ENCODE assay signal across 8 cellular contexts in genomic region chr17:41647940-41648410, GRCh38. TPM values are rescaled to one million over a fixed set of nuclear protein-coding genes. Genes with fewer than 3 reads are reported as not detected.
DNase-seq lines count a peak whose midpoint lies in the region; ATAC-seq and TF ChIP-seq lines count a peak whose summit lies in the region.

No MANE protein-coding gene starts in this region.

- H3K27me3 ChIP-seq in CD4-positive, alpha-beta memory T cell (ENCODE audit: insufficient read depth, low read length) = no peaks in the 10 kb centered on the region
- H3K27me3 ChIP-seq in right lobe of liver = no peaks in the 10 kb centered on the region

- H3K9me3 ChIP-seq in CD4-positive, alpha-beta memory T cell (ENCODE audit: control insufficient read depth in 1 of 2, low read length in 2 of 2) = no peaks in the 10 kb centered on the region
- H3K9me3 ChIP-seq in right lobe of liver = no peaks in the 10 kb centered on the region

- TF ChIP-seq POLR2A in right lobe of liver (IDR thresholded peaks at IDR 0.05) = no peak

- CTCF ChIA-PET in CD4-positive, alpha-beta memory T cell (lab: Charles Lee; ENCODE audit: partially characterized antibody) = interaction anchor here (1.0 to 11.5 kb wide), 41 partner anchors 8 to 1430 kb away, joined by 3 to 394 read pairs (median 5); partner anchors contain the start of gene KRT20
- CTCF ChIA-PET in activated CD4-positive, alpha-beta memory T cell treated with anti-CD3 and anti-CD28 coated beads for 36 hours (lab: Charles Lee) = interaction anchor here (0.6 to 13.0 kb wide), 52 partner anchors 8 to 1094 kb away, joined by 3 to 450 read pairs (median 4); partner anchors contain the start of genes EIF1 and KRT9

- H3K4me3 ChIP-seq in CD4-positive, alpha-beta memory T cell (ENCODE audit: low read length in 2 of 2) = peak overlapping the region; percentile 50 to 76
- peak overlapping the region in 2 of 3 donors; percentile 34 to 38 for H3K4me3 ChIP-seq in right lobe of liver

- no peaks in the 10 kb centered on the region for H3K36me3 ChIP-seq in CD4-positive, alpha-beta memory T cell (ENCODE audit: insufficient read depth, low read length)
- no peaks in the 10 kb centered on the region for H3K36me3 ChIP-seq in right lobe of liver

- H3K36me3 Mint-ChIP-seq in CD4-positive, alpha-beta memory T cell = no peaks in the 10 kb centered on the region
- no peaks in the 10 kb centered on the region for H3K36me3 Mint-ChIP-seq in HFFc6 (ENCODE audit: low read depth)
- no peaks in the 10 kb centered on the region for H3K36me3 Mint-ChIP-seq in activated CD4-positive, alpha-beta memory T cell treated with anti-CD3 and anti-CD28 coated beads for 36 hours

- peak overlapping the region; percentile 74 to 91 (median 82) for H3K4me3 Mint-ChIP-seq in CD4-positive, alpha-beta memory T cell
- peak overlapping the region; percentile 80 for H3K4me3 Mint-ChIP-seq in HFFc6
- H3K4me3 Mint-ChIP-seq in activated CD4-positive, alpha-beta memory T cell treated with anti-CD3 and anti-CD28 coated beads for 36 hours = peak overlapping the region; percentile 42

- TF ChIP-seq CTCF in HFFc6 (IDR thresholded peaks at IDR 0.05) (peak; percentile 93), right lobe of liver (IDR thresholded peaks at IDR 0.05) (peak; percentile 95 to 98 (median 96))

- DNase-seq in CD4-positive, alpha-beta memory T cell = peak; percentile 76 to 84 (median 78)
- DNase-seq in HFFc6 = peak; percentile 57
- peak; percentile 64 for DNase-seq in NCI-H526 treated with DMSO at 0.1 percent for 48 hours (lab: John Stamatoyannopoulos, UW)
- peak; percentile 91 for DNase-seq in activated CD4-positive, alpha-beta memory T cell treated with anti-CD3 and anti-CD28 coated beads for 36 hours
- peak; percentile 99 for DNase-seq in ecto neural progenitor cell (ENCODE audit: low spot score)
- DNase-seq in right lobe of liver = peak; percentile 88
- peak; percentile 91 for DNase-seq in stimulated activated CD4-positive, alpha-beta T cell treated with anti-CD3 and anti-CD28 coated beads, Interleukin-4, amount 100 ng/mL, for 24 hours

- H3K27me3 Mint-ChIP-seq in CD4-positive, alpha-beta memory T cell = peaks cover 0 to 2% of the 10 kb centered on the region in 2 donors
- H3K27me3 Mint-ChIP-seq in HFFc6 (ENCODE audit: insufficient read depth) = no peaks in the 10 kb centered on the region; the same call in none of the 2 replicates
- no peaks in the 10 kb centered on the region for H3K27me3 Mint-ChIP-seq in activated CD4-positive, alpha-beta memory T cell treated with anti-CD3 and anti-CD28 coated beads for 36 hours

- H3K9me3 Mint-ChIP-seq in CD4-positive, alpha-beta memory T cell = peaks cover 0 to 1% (median 0%) of the 10 kb centered on the region in 8 donors
- H3K9me3 Mint-ChIP-seq in HFFc6 = no peaks in the 10 kb centered on the region
- H3K9me3 Mint-ChIP-seq in activated CD4-positive, alpha-beta memory T cell treated with anti-CD3 and anti-CD28 coated beads for 36 hours = no peaks in the 10 kb centered on the region

- ATAC-seq in right lobe of liver = peak; percentile 80 to 91 (median 88)
- no peak for ATAC-seq in HG03354 (IDR thresholded peaks at IDR 0.05; ENCODE audit: poor library complexity, severe bottlenecking, unreplicated experiment)

- peaks cover 2 to 11% (median 8%) of the 10 kb centered on the region in 4 donors for H3K4me1 Mint-ChIP-seq in CD4-positive, alpha-beta memory T cell
- peaks cover 24% of the 10 kb centered on the region for H3K4me1 Mint-ChIP-seq in HFFc6 (ENCODE audit: low read depth)
- peaks cover 11% of the 10 kb centered on the region for H3K4me1 Mint-ChIP-seq in activated CD4-positive, alpha-beta memory T cell treated with anti-CD3 and anti-CD28 coated beads for 36 hours (ENCODE audit: low read depth)

- intact Hi-C loops in CD4-positive, alpha-beta memory T cell (cut with micrococcal nuclease) = loop anchor here (1.0 to 5.0 kb wide), 6 partner anchors 14 to 845 kb away; no protein-coding TSS in a partner anchor
- intact Hi-C loops in activated CD4-positive, alpha-beta memory T cell treated with anti-CD3 and anti-CD28 coated beads for 36 hours (cut with micrococcal nuclease) = loop anchor here (1.0 to 5.0 kb wide), 6 partner anchors 14 to 846 kb away; no protein-coding TSS in a partner anchor
- intact Hi-C loops in right lobe of liver (cut with DNase I) = no loop called here

- POLR2A ChIA-PET in CD4-positive, alpha-beta memory T cell (lab: Charles Lee; ENCODE audit: partially characterized antibody) = interaction anchor here (0.8 to 3.1 kb wide), 9 partner anchors 16 to 829 kb away, joined by 3 to 49 read pairs (median 5); partner anchors contain the start of gene EIF1
- POLR2A ChIA-PET in activated CD4-positive, alpha-beta memory T cell treated with anti-CD3 and anti-CD28 coated beads for 36 hours (lab: Charles Lee) = interaction anchor here (0.7 to 1.0 kb wide), 2 partner anchors 16 to 99 kb away, joined by 3 read pairs; no protein-coding TSS in a partner anchor

- WGBS in right lobe of liver (ENCODE audit: insufficient coverage, low coverage, low lambda C conversion rate, missing lambda C conversion rate) = 8% methylated on average over 7 of the region's 22 CpGs

- H3K27ac ChIP-seq in CD4-positive, alpha-beta memory T cell (ENCODE audit: low read depth, low read length) = peak overlapping the region; percentile 49
- no peak overlapping the region for H3K27ac ChIP-seq in right lobe of liver

- H3K27ac Mint-ChIP-seq in CD4-positive, alpha-beta memory T cell = peak overlapping the region in 5 of 7 donors; percentile 48 to 90 (median 74)
- H3K27ac Mint-ChIP-seq in HFFc6 = peak overlapping the region; percentile 81; the same call in 1 of the 2 replicates
- H3K27ac Mint-ChIP-seq in activated CD4-positive, alpha-beta memory T cell treated with anti-CD3 and anti-CD28 coated beads for 36 hours = no peak overlapping the region

- H3K4me1 ChIP-seq in CD4-positive, alpha-beta memory T cell (ENCODE audit: insufficient read depth, low read length) = peaks cover 13% of the 10 kb centered on the region
- H3K4me1 ChIP-seq in right lobe of liver = peaks cover 0 to 12% (median 4%) of the 10 kb centered on the region in 4 donors

RNA-seq across cellular contexts. Expression of gene KRT17, which starts 23.6 kb away (rescaled TPM):
- not detected for total RNA-seq in CD4-positive, alpha-beta memory T cell
- polyA plus RNA-seq in CD4-positive, alpha-beta memory T cell = not detected
- total RNA-seq in HFFc6 (2021; fragmentation: NEBNext Ultra II Directional; extraction: Animal tissue kit (Norgen Biotek cat#: 25700)) = 1 to 10 TPM; 1.0 to 3.9 (median 2.9) TPM
- not detected for total RNA-seq in activated CD4-positive, alpha-beta memory T cell treated with anti-CD3 and anti-CD28 coated beads for 36 hours
- not detected for total RNA-seq in right lobe of liver

RNA-seq across cellular contexts. Expression of gene KRT16, which starts 35.4 kb away (rescaled TPM):
- total RNA-seq in CD4-positive, alpha-beta memory T cell = not detected
- polyA plus RNA-seq in CD4-positive, alpha-beta memory T cell = not detected
- total RNA-seq in HFFc6 (2021; fragmentation: NEBNext Ultra II Directional; extraction: Animal tissue kit (Norgen Biotek cat#: 25700)) = under 1 TPM in 4 of 6 experiments, not detected in 2; 0.11 to 0.47 (median 0.17) TPM
- total RNA-seq in activated CD4-positive, alpha-beta memory T cell treated with anti-CD3 and anti-CD28 coated beads for 36 hours = not detected
- not detected for total RNA-seq in right lobe of liver

RNA-seq across cellular contexts. Expression of gene EIF1, which starts 40.7 kb away (rescaled TPM):
- total RNA-seq in CD4-positive, alpha-beta memory T cell = 100 to 1,000 TPM; 776 to 839 TPM
- polyA plus RNA-seq in CD4-positive, alpha-beta memory T cell = 1,000 to 10,000 TPM; 1,081 to 1,611 TPM
- total RNA-seq in HFFc6 (2021; fragmentation: NEBNext Ultra II Directional; extraction: Animal tissue kit (Norgen Biotek cat#: 25700)) = 100 to 1,000 TPM; 723 to 810 (median 781) TPM
- 1,000 to 10,000 TPM; 1,052 to 1,072 TPM for total RNA-seq in activated CD4-positive, alpha-beta memory T cell treated with anti-CD3 and anti-CD28 coated beads for 36 hours
- 100 to 1,000 TPM; 284 to 454 (median 404) TPM for total RNA-seq in right lobe of liver

Comparison
In these comparisons a context has a peak if more than half of its experiments do, and no peak if none do; other contexts are left out.
1. intact Hi-C loops: an anchor here in CD4-positive, alpha-beta memory T cell (1.0 to 5.0 kb wide) and activated CD4-positive, alpha-beta memory T cell treated with anti-CD3 and anti-CD28 coated beads for 36 hours (1.0 to 5.0 kb wide); none called in right lobe of liver.